1 cellular context compared by ENCODE assay signal in genomic region chr13:40789275-40790231, GRCh38.
A peak's percentile ranks its signal among the peaks of the same experiment; 100 is the strongest.
TF ChIP-seq lines count a peak whose summit lies in the region.

Gene SLC25A15 (plus strand): TSS chr13:40789611. CDS start chr13:40793227, 3,616 bp downstream.

TF ChIP-seq in HepG2, 621 proteins besides CTCF, POLR2A, EP300 and RAD21 (continued from another document and continues in another):
- TF ChIP-seq TFDP2 (CRISPR knock-in tag; IDR thresholded peaks at IDR 0.05): peak; percentile 48; the same call in 1 of the 2 replicates
- TF ChIP-seq TRAFD1 (CRISPR knock-in tag; IDR thresholded peaks at IDR 0.05; ENCODE audit: borderline replicate concordance): no peak
- TF ChIP-seq ZKSCAN8 (CRISPR knock-in tag; IDR thresholded peaks at IDR 0.05; ENCODE audit: borderline replicate concordance): no peak
- no peak for TF ChIP-seq ZNF362 (CRISPR knock-in tag; IDR thresholded peaks at IDR 0.05; ENCODE audit: borderline replicate concordance)
- no peak for TF ChIP-seq ZNF512 (CRISPR knock-in tag; IDR thresholded peaks at IDR 0.05)
- TF ChIP-seq ZNF281 (CRISPR knock-in tag; IDR thresholded peaks at IDR 0.05; ENCODE audit: borderline replicate concordance): peak; percentile 19; the same call in 1 of the 2 replicates
- TF ChIP-seq SCMH1 (CRISPR knock-in tag; IDR thresholded peaks at IDR 0.05; ENCODE audit: borderline replicate concordance): no peak
- peak; percentile 94 for TF ChIP-seq CCDC6 (CRISPR knock-in tag; IDR thresholded peaks at IDR 0.05)
- peak; percentile 85; the same call in 1 of the 2 replicates for TF ChIP-seq HBP1 (CRISPR knock-in tag; IDR thresholded peaks at IDR 0.05; ENCODE audit: low read depth)
- no peak for TF ChIP-seq SIX1 (CRISPR knock-in tag; IDR thresholded peaks at IDR 0.05; ENCODE audit: borderline replicate concordance)
- 0 out of 2 replicates have a peak, but pooled peaks have one; percentile 3 for TF ChIP-seq YEATS2 (CRISPR knock-in tag; IDR thresholded peaks at IDR 0.05; ENCODE audit: borderline replicate concordance)
- TF ChIP-seq UBTF (CRISPR knock-in tag; IDR thresholded peaks at IDR 0.05): peak; percentile 91
- no peak for TF ChIP-seq ZFP90 (CRISPR knock-in tag; IDR thresholded peaks at IDR 0.05; ENCODE audit: borderline replicate concordance)
- TF ChIP-seq KDM5A (IDR thresholded peaks at IDR 0.05; ENCODE audit: borderline replicate concordance, low read length): no peak
- TF ChIP-seq SNAI1 (CRISPR knock-in tag; IDR thresholded peaks at IDR 0.05; ENCODE audit: borderline replicate concordance): 0 out of 2 replicates have a peak, but pooled peaks have one; percentile 35
- TF ChIP-seq ZBTB39 (CRISPR knock-in tag; IDR thresholded peaks at IDR 0.05): no peak; the same call in 1 of the 2 replicates
- TF ChIP-seq AHDC1 (CRISPR knock-in tag; IDR thresholded peaks at IDR 0.05; ENCODE audit: borderline replicate concordance): no peak
- no peak; the same call in 1 of the 2 replicates for TF ChIP-seq NCOA2 (CRISPR knock-in tag; IDR thresholded peaks at IDR 0.05)
- TF ChIP-seq USF2 (IDR thresholded peaks at IDR 0.05; ENCODE audit: low read depth, low read length): no peak
- no peak for TF ChIP-seq USF2 (CRISPR knock-in tag; IDR thresholded peaks at IDR 0.05; ENCODE audit: borderline replicate concordance)
- TF ChIP-seq ZNF431 (CRISPR knock-in tag; IDR thresholded peaks at IDR 0.05; ENCODE audit: borderline replicate concordance, low read depth): peak; percentile 79; the same call in 1 of the 2 replicates
